35 cellular contexts compared by ENCODE assay signal in genomic region chr16:27806986-27807385, GRCh38.
"Had no signal": no experiment of that assay in that cellular context is flagged by ENCODE, and none has a peak within 500 bp of the region (broad histone marks: within the 10 kb centered on the region; RNA-seq: fewer than 3 reads in every experiment).

No MANE protein-coding gene starts in this region.

- H3K36me3 ChIP-seq: MG63 had no signal

- H3K4me3 ChIP-seq: MG63 had no signal

- DNase-seq: Karpas-422, Kasumi-1, MG63, MM.1S, MV-4-11, NCI-H1048, NCI-H1092, NCI-H1092 treated with DMSO at 0.1 percent for 48 hours, NCI-H1105, NCI-H1105 treated with DMSO at 0.1 percent for 48 hours, NCI-H1417, NCI-H1417 treated with DMSO at 0.1 percent for 48 hours, NCI-H1436, NCI-H1436 treated with DMSO at 0.1 percent for 48 hours, NCI-H146, NCI-H1694, NCI-H1694 treated with DMSO at 0.1 percent for 48 hours, NCI-H187, NCI-H187 treated with DMSO at 0.1 percent for 48 hours, NCI-H1930, NCI-H2029, NCI-H2029 treated with DMSO at 0.1 percent for 48 hours, NCI-H2081, NCI-H2081 treated with DMSO at 0.1 percent for 48 hours, NCI-H2107, NCI-H2171, NCI-H2171 treated with DMSO at 0.1 percent for 48 hours, NCI-H2227 treated with DMSO at 0.1 percent for 48 hours, NCI-H345, NCI-H446, NCI-H446 treated with DMSO at 0.1 percent for 48 hours, NCI-H510A, NCI-H510A treated with DMSO at 0.1 percent for 48 hours, NCI-H524, NCI-H524 treated with DMSO at 0.1 percent for 48 hours had no signal
